Comparison of ENCODE assay signal across 8 cellular contexts in genomic region chr1:150560576-150560975, GRCh38. TPM values are rescaled to one million over a fixed set of nuclear protein-coding genes. Genes with fewer than 3 reads are reported as not detected.
DNase-seq lines count a peak whose midpoint lies in the region; ATAC-seq lines count a peak whose summit lies in the region.

No MANE protein-coding gene starts in this region.

- no peaks in the 10 kb centered on the region for H3K27me3 ChIP-seq in HUES64 (ENCODE audit: insufficient read depth, low read length)
- no peaks in the 10 kb centered on the region for H3K27me3 ChIP-seq in iPS-20b (ENCODE audit: insufficient read depth, low read length)

- H3K4me3 ChIP-seq in HUES64 (ENCODE audit: low read length) (peak overlapping the region; percentile 79), iPS-20b (ENCODE audit: low read length) (peak overlapping the region; percentile 92; the same call in 1 of the 2 replicates)

- peak overlapping the region; percentile 97 for H3K4me3 Mint-ChIP-seq in activated naive CD8-positive, alpha-beta T cell treated with anti-CD3 and anti-CD28 coated beads, Interleukin-2, amount 10 ng/mL, durations not matched to agents 7 days and 5 days
- H3K4me3 Mint-ChIP-seq in stimulated activated naive B cell treated with anti-CD40 and anti-IgM and Interleukin-4, amounts not matched to agents 10 μg/mL and 1 μg/mL and 100 μg/mL, for 72 hours, result peak overlapping the region; percentile 95 to 97

- H3K9me3 ChIP-seq in HUES64 (ENCODE audit: insufficient read depth, low read depth, low read length), result no peaks in the 10 kb centered on the region
- no peaks in the 10 kb centered on the region for H3K9me3 ChIP-seq in iPS-20b (ENCODE audit: insufficient read depth, low read depth, low read length)

- peaks cover 2% of the 10 kb centered on the region for H3K36me3 Mint-ChIP-seq in activated naive CD8-positive, alpha-beta T cell treated with anti-CD3 and anti-CD28 coated beads, Interleukin-2, amount 10 ng/mL, durations not matched to agents 7 days and 5 days
- H3K36me3 Mint-ChIP-seq in stimulated activated naive B cell treated with anti-CD40 and anti-IgM and Interleukin-4, amounts not matched to agents 10 μg/mL and 1 μg/mL and 100 μg/mL, for 72 hours, result peaks cover 0 to 3% of the 10 kb centered on the region in 2 donors

- peak overlapping the region; percentile 99; the same call in 1 of the 2 replicates for H3K27ac ChIP-seq in HUES64 (ENCODE audit: low read depth, low read length)
- no peak overlapping the region for H3K27ac ChIP-seq in iPS-20b (ENCODE audit: low read length)

- no peak for ATAC-seq in activated naive CD8-positive, alpha-beta T cell treated with anti-CD3 and anti-CD28 coated beads, Interleukin-2, amount 10 ng/mL, durations not matched to agents 7 days and 5 days (ENCODE audit: low read depth)
- no peak for ATAC-seq in stimulated activated naive B cell treated with anti-CD40 and anti-IgM and Interleukin-4, amounts not matched to agents 10 μg/mL and 1 μg/mL and 100 μg/mL, for 72 hours (replicated peaks)
- no peak for ATAC-seq in GM19455 (IDR thresholded peaks at IDR 0.05; ENCODE audit: unreplicated experiment)

- POLR2A ChIA-PET in activated naive CD8-positive, alpha-beta T cell treated with anti-CD3 and anti-CD28 coated beads, Interleukin-2, amount 10 ng/mL, durations not matched to agents 7 days and 5 days (lab: Charles Lee), result interaction anchor here (0.5 to 13.9 kb wide), 19 partner anchors 8 to 674 kb away, joined by 3 to 1003 read pairs (median 6); partner anchors contain the start of genes CTSS, ENSA, FALEC and MCL1

- WGBS in HUES64, result 55% methylated on average over 2 of the region's 4 CpGs

- DNase-seq in activated naive CD8-positive, alpha-beta T cell treated with anti-CD3 and anti-CD28 coated beads, Interleukin-2, amount 10 ng/mL, durations not matched to agents 7 days and 5 days, result no peak
- DNase-seq in stimulated activated naive B cell treated with anti-CD40 and anti-IgM and Interleukin-4, amounts not matched to agents 10 μg/mL and 1 μg/mL and 100 μg/mL, for 72 hours, result no peak
- DNase-seq in NCI-H146 treated with DMSO at 0.1 percent for 48 hours (lab: John Stamatoyannopoulos, UW; ENCODE audit: unreplicated experiment) (no peak), DMS53 treated with DMSO at 0.1 percent for 48 hours (lab: John Stamatoyannopoulos, UW; ENCODE audit: unreplicated experiment) (no peak), NCI-H187 treated with DMSO at 0.1 percent for 48 hours (lab: John Stamatoyannopoulos, UW) (no peak)

- H3K36me3 ChIP-seq in HUES64 (ENCODE audit: insufficient read depth, low read length) (no peaks in the 10 kb centered on the region; the same call in 1 of the 2 replicates), iPS-20b (ENCODE audit: insufficient read depth, low read depth, low read length) (no peaks in the 10 kb centered on the region)

- H3K27me3 Mint-ChIP-seq in activated naive CD8-positive, alpha-beta T cell treated with anti-CD3 and anti-CD28 coated beads, Interleukin-2, amount 10 ng/mL, durations not matched to agents 7 days and 5 days, result no peaks in the 10 kb centered on the region
- H3K27me3 Mint-ChIP-seq in stimulated activated naive B cell treated with anti-CD40 and anti-IgM and Interleukin-4, amounts not matched to agents 10 μg/mL and 1 μg/mL and 100 μg/mL, for 72 hours, result no peaks in the 10 kb centered on the region

- peak overlapping the region; percentile 100 for H3K27ac Mint-ChIP-seq in activated naive CD8-positive, alpha-beta T cell treated with anti-CD3 and anti-CD28 coated beads, Interleukin-2, amount 10 ng/mL, durations not matched to agents 7 days and 5 days
- peak overlapping the region; percentile 99 for H3K27ac Mint-ChIP-seq in stimulated activated naive B cell treated with anti-CD40 and anti-IgM and Interleukin-4, amounts not matched to agents 10 μg/mL and 1 μg/mL and 100 μg/mL, for 72 hours

- peaks cover 35% of the 10 kb centered on the region for H3K4me1 ChIP-seq in HUES64 (ENCODE audit: insufficient read depth, low read length)
- H3K4me1 ChIP-seq in iPS-20b (ENCODE audit: insufficient read depth, low read length), result peaks cover 28% of the 10 kb centered on the region

- H3K9ac ChIP-seq in HUES64 (ENCODE audit: low read depth, low read length), result peak overlapping the region; percentile 83
- peak overlapping the region; percentile 92; the same call in 1 of the 2 replicates for H3K9ac ChIP-seq in iPS-20b (ENCODE audit: low read depth, low read length)

- no peaks in the 10 kb centered on the region for H3K9me3 Mint-ChIP-seq in activated naive CD8-positive, alpha-beta T cell treated with anti-CD3 and anti-CD28 coated beads, Interleukin-2, amount 10 ng/mL, durations not matched to agents 7 days and 5 days
- no peaks in the 10 kb centered on the region for H3K9me3 Mint-ChIP-seq in stimulated activated naive B cell treated with anti-CD40 and anti-IgM and Interleukin-4, amounts not matched to agents 10 μg/mL and 1 μg/mL and 100 μg/mL, for 72 hours

- peaks cover 36% of the 10 kb centered on the region for H3K4me1 Mint-ChIP-seq in activated naive CD8-positive, alpha-beta T cell treated with anti-CD3 and anti-CD28 coated beads, Interleukin-2, amount 10 ng/mL, durations not matched to agents 7 days and 5 days
- H3K4me1 Mint-ChIP-seq in stimulated activated naive B cell treated with anti-CD40 and anti-IgM and Interleukin-4, amounts not matched to agents 10 μg/mL and 1 μg/mL and 100 μg/mL, for 72 hours, result peaks cover 35 to 61% of the 10 kb centered on the region in 2 donors

RNA-seq across cellular contexts. Expression of gene ADAMTSL4, which starts 11.4 kb away (rescaled TPM):
- polyA plus RNA-seq in HUES64 (2013, experiment 1 of 2), result 1.1 TPM
- 1.5 TPM for polyA plus RNA-seq in HUES64 (2013, experiment 2 of 2)
- under 1 TPM; 0.11 to 0.30 TPM for total RNA-seq in activated naive CD8-positive, alpha-beta T cell treated with anti-CD3 and anti-CD28 coated beads, Interleukin-2, amount 10 ng/mL, durations not matched to agents 7 days and 5 days

RNA-seq across cellular contexts. Expression of gene MCL1, which starts 18.8 kb away (rescaled TPM):
- polyA plus RNA-seq in HUES64 (2013, experiment 1 of 2), result 126 TPM
- 126 TPM for polyA plus RNA-seq in HUES64 (2013, experiment 2 of 2)
- total RNA-seq in activated naive CD8-positive, alpha-beta T cell treated with anti-CD3 and anti-CD28 coated beads, Interleukin-2, amount 10 ng/mL, durations not matched to agents 7 days and 5 days, result 100 to 1,000 TPM; 302 to 303 TPM

RNA-seq across cellular contexts. Expression of gene FALEC, which starts 45.0 kb away (rescaled TPM):
- not detected for polyA plus RNA-seq in HUES64 (2013, experiment 1 of 2)
- polyA plus RNA-seq in HUES64 (2013, experiment 2 of 2), result not detected
- total RNA-seq in activated naive CD8-positive, alpha-beta T cell treated with anti-CD3 and anti-CD28 coated beads, Interleukin-2, amount 10 ng/mL, durations not matched to agents 7 days and 5 days, result under 1 TPM; 0.58 to 0.60 TPM

RNA-seq across cellular contexts. Expression of gene ECM1, which starts 52.7 kb away (rescaled TPM):
- polyA plus RNA-seq in HUES64 (2013, experiment 1 of 2), result 1.5 TPM
- polyA plus RNA-seq in HUES64 (2013, experiment 2 of 2), result 2.2 TPM
- 1 to 10 TPM; 1.4 to 1.7 TPM for total RNA-seq in activated naive CD8-positive, alpha-beta T cell treated with anti-CD3 and anti-CD28 coated beads, Interleukin-2, amount 10 ng/mL, durations not matched to agents 7 days and 5 days
